Comparison of ENCODE assay signal across 19 cellular contexts in the genomic region with DNA sequence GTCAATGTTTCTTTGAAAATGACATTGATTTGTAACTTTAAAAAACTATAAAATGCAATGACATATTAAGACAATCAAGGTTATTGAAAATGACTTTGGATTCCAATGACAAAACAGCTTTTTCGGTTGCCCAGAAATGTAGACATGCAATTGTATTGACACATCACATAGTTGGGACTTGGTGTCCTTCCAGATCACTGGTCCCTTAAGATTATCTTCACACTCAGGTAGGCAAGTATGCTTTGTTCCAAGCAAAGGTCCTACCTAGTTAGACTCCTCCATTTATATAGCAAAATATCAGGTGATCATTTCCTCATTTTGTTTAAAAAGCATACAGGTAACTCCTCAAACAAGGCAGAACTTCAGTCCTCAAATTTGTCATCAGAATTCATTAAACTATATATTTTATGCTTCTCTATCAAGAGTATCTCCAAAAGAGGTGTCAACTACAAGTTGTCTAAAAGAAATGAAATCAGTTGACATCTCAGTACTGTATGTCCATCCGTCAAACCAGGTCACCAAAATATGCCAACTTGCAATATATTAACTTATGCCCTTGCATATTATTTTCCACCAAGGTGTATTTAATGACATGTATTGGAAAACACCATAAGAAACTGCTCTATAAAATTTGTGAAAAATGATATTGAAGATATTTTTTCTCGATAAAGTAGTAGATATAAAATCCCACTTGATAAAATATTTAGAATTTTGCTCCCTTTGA.
"Had no signal": no experiment of that assay in that cellular context is flagged by ENCODE, and none has a peak within 500 bp of the region (broad histone marks: within the 10 kb centered on the region; RNA-seq: fewer than 3 reads in every experiment).

No MANE protein-coding gene starts in this region.

- H3K36me3 ChIP-seq: esophagus muscularis mucosa, gastrocnemius medialis, spleen, tibial nerve, upper lobe of right lung had no signal

- H3K9me3 ChIP-seq: esophagus muscularis mucosa, gastrocnemius medialis, psoas muscle, upper lobe of right lung had no signal

- H3K4me1 Mint-ChIP-seq: naive B cell; stimulated activated memory B cell treated with anti-CD40 and anti-IgM and Interleukin-4, amounts not matched to agents 10 μg/mL and 1 μg/mL and 100 μg/mL, for 72 hours had no signal

- H3K4me1 ChIP-seq: gastrocnemius medialis, psoas muscle, upper lobe of right lung had no signal

- H3K27ac Mint-ChIP-seq: naive B cell; nephron progenitor cell; stimulated activated memory B cell treated with anti-CD40 and anti-IgM and Interleukin-4, amounts not matched to agents 10 μg/mL and 1 μg/mL and 100 μg/mL, for 72 hours; stimulated activated naive CD8-positive, alpha-beta T cell treated with anti-CD3 and anti-CD28 coated beads, Interleukin-15, Interleukin-2, amounts not matched to agents 100 ng/mL and 50 ng/mL, for 24 hours had no signal

- H3K27ac ChIP-seq: dorsolateral prefrontal cortex, esophagus muscularis mucosa, gastrocnemius medialis, psoas muscle, spleen, tibial nerve, upper lobe of right lung had no signal

- H3K36me3 Mint-ChIP-seq: naive B cell; stimulated activated memory B cell treated with anti-CD40 and anti-IgM and Interleukin-4, amounts not matched to agents 10 μg/mL and 1 μg/mL and 100 μg/mL, for 72 hours had no signal

- H3K27me3 ChIP-seq: dorsolateral prefrontal cortex, esophagus muscularis mucosa, gastrocnemius medialis, spleen, tibial nerve, upper lobe of right lung had no signal

- H3K9me3 Mint-ChIP-seq: stimulated activated naive CD8-positive, alpha-beta T cell treated with anti-CD3 and anti-CD28 coated beads, Interleukin-15, Interleukin-2, amounts not matched to agents 100 ng/mL and 50 ng/mL, for 24 hours had no signal

- H3K4me3 ChIP-seq: dorsolateral prefrontal cortex, esophagus muscularis mucosa, gastrocnemius medialis, psoas muscle, spleen, tibial nerve, upper lobe of right lung had no signal

- H3K4me3 Mint-ChIP-seq: naive B cell; nephron progenitor cell; stimulated activated memory B cell treated with anti-CD40 and anti-IgM and Interleukin-4, amounts not matched to agents 10 μg/mL and 1 μg/mL and 100 μg/mL, for 72 hours; stimulated activated naive CD8-positive, alpha-beta T cell treated with anti-CD3 and anti-CD28 coated beads, Interleukin-15, Interleukin-2, amounts not matched to agents 100 ng/mL and 50 ng/mL, for 24 hours had no signal

- DNase-seq: cortex of kidney; dorsolateral prefrontal cortex; effector CD8-positive, alpha-beta T cell; gastrocnemius medialis; islet precursor cell; left cardiac atrium; naive B cell; nephron progenitor cell; psoas muscle; spleen; stimulated activated CD4-positive, alpha-beta T cell treated with anti-CD3 and anti-CD28 coated beads, Interleukin-15, amount 100 ng/mL, for 24 hours; stimulated activated CD4-positive, alpha-beta T cell treated with anti-CD3 and anti-CD28 coated beads, Interleukin-1b, Interleukin-23, amount 100 ng/mL, for 48 hours; stimulated activated CD4-positive, alpha-beta T cell treated with anti-CD3 and anti-CD28 coated beads, Interleukin-4, amount 100 ng/mL, for 24 hours; upper lobe of right lung had no signal

- ATAC-seq: gastrocnemius medialis; left cardiac atrium; sciatic nerve; stimulated activated memory B cell treated with anti-CD40 and anti-IgM and Interleukin-4, amounts not matched to agents 10 μg/mL and 1 μg/mL and 100 μg/mL, for 72 hours; upper lobe of right lung had no signal
